31 cellular contexts compared by ENCODE assay signal in genomic region chr5:180046656-180047055, GRCh38.
"Had no signal": no experiment of that assay in that cellular context is flagged by ENCODE, and none has a peak within 500 bp of the region (broad histone marks: within the 10 kb centered on the region; RNA-seq: fewer than 3 reads in every experiment).

No MANE protein-coding gene starts in this region.

- H3K27ac ChIP-seq: SK-N-MC had no signal

- H3K4me3 ChIP-seq: body of pancreas, K562, SK-N-MC had no signal

- FAIRE-seq: bronchial epithelial cell, K562, TTC549 had no signal

- H3K4me3 Mint-ChIP-seq: activated B cell treated with CpG ODN at 0.5 μM for 24 hours; activated CD4-positive, alpha-beta memory T cell treated with anti-CD3 and anti-CD28 coated beads for 36 hours; activated CD4-positive, alpha-beta T cell treated with anti-CD3 and anti-CD28 coated beads, Interleukin-2, amount 10 ng/mL, durations not matched to agents 24 days and 14 days; activated T-cell treated with anti-CD3 and anti-CD28 coated beads, Interleukin-2, amount 50 U/mL, for 4 hours; T-cell had no signal

- H3K36me3 Mint-ChIP-seq: activated CD4-positive, alpha-beta memory T cell treated with anti-CD3 and anti-CD28 coated beads for 36 hours; activated naive CD4-positive, alpha-beta T cell treated with anti-CD3 and anti-CD28 coated beads, Interleukin-2, amount 50 U/mL, for 72 hours had no signal

- H3K27me3 ChIP-seq: body of pancreas had no signal

- ATAC-seq: activated T-cell treated with anti-CD3 and anti-CD28 coated beads, Interleukin-2, amount 50 U/mL, for 4 hours; body of pancreas; K562; Panc1; Right ventricle myocardium inferior; T-cell had no signal

- H3K4me1 Mint-ChIP-seq: activated CD4-positive, alpha-beta T cell treated with anti-CD3 and anti-CD28 coated beads, Interleukin-2, amount 10 ng/mL, durations not matched to agents 24 days and 14 days had no signal

- H3K27ac Mint-ChIP-seq: activated B cell treated with CpG ODN at 0.5 μM for 24 hours; activated CD4-positive, alpha-beta memory T cell treated with anti-CD3 and anti-CD28 coated beads for 36 hours; activated CD4-positive, alpha-beta T cell treated with anti-CD3 and anti-CD28 coated beads, Interleukin-2, amount 10 ng/mL, durations not matched to agents 24 days and 14 days; activated naive CD4-positive, alpha-beta T cell treated with anti-CD3 and anti-CD28 coated beads, Interleukin-2, amount 50 U/mL, for 72 hours; T-cell had no signal

- H3K9me3 Mint-ChIP-seq: activated B cell treated with CpG ODN at 0.5 μM for 24 hours; activated CD4-positive, alpha-beta memory T cell treated with anti-CD3 and anti-CD28 coated beads for 36 hours; activated CD4-positive, alpha-beta T cell treated with anti-CD3 and anti-CD28 coated beads, Interleukin-2, amount 10 ng/mL, durations not matched to agents 24 days and 14 days; activated naive CD4-positive, alpha-beta T cell treated with anti-CD3 and anti-CD28 coated beads, Interleukin-2, amount 50 U/mL, for 72 hours; activated T-cell treated with anti-CD3 and anti-CD28 coated beads, Interleukin-2, amount 50 U/mL, for 4 hours; T-cell had no signal

- DNase-seq: activated B cell treated with CpG ODN at 0.5 μM for 24 hours; activated CD4-positive, alpha-beta memory T cell treated with anti-CD3 and anti-CD28 coated beads for 36 hours; activated CD4-positive, alpha-beta T cell treated with anti-CD3 and anti-CD28 coated beads for 1 hour; activated CD4-positive, alpha-beta T cell treated with anti-CD3 and anti-CD28 coated beads, Interleukin-2, amount 10 ng/mL, durations not matched to agents 24 days and 14 days; activated CD8-positive, alpha-beta memory T cell treated with anti-CD3 and anti-CD28 coated beads for 24 hours; activated effector memory CD4-positive, alpha-beta T cell treated with anti-CD3 and anti-CD28 coated beads, Interleukin-2, amount 50 U/mL, for 16 hours; activated naive CD4-positive, alpha-beta T cell treated with Interleukin-2 at 50 U/mL for 16 hours; activated T-cell treated with anti-CD3 and anti-CD28 coated beads, Interleukin-2, amount 50 U/mL, for 4 hours; anterior cingulate cortex; body of pancreas; Karpas-422; MM.1S; NCI-H1105; NCI-H1436; NCI-H1694 treated with DMSO at 0.1 percent for 48 hours; NCI-H2029 treated with DMSO at 0.1 percent for 48 hours; NCI-H510A treated with DMSO at 0.1 percent for 48 hours; NCI-H69; NK-92 treated with Interleukin-12 subunit alpha and Interleukin-12 subunit beta, amount 100 ng/mL, for 24 hours; OCI-M1; RPMI8226; T-cell; T-helper 2 cell; T1000 had no signal

- H3K27me3 Mint-ChIP-seq: activated B cell treated with CpG ODN at 0.5 μM for 24 hours; activated CD4-positive, alpha-beta memory T cell treated with anti-CD3 and anti-CD28 coated beads for 36 hours; activated CD4-positive, alpha-beta T cell treated with anti-CD3 and anti-CD28 coated beads, Interleukin-2, amount 10 ng/mL, durations not matched to agents 24 days and 14 days; T-cell had no signal

- H3K9me3 ChIP-seq: body of pancreas had no signal
